Comparison of ENCODE assay signal across 6 cellular contexts in the genomic region with DNA sequence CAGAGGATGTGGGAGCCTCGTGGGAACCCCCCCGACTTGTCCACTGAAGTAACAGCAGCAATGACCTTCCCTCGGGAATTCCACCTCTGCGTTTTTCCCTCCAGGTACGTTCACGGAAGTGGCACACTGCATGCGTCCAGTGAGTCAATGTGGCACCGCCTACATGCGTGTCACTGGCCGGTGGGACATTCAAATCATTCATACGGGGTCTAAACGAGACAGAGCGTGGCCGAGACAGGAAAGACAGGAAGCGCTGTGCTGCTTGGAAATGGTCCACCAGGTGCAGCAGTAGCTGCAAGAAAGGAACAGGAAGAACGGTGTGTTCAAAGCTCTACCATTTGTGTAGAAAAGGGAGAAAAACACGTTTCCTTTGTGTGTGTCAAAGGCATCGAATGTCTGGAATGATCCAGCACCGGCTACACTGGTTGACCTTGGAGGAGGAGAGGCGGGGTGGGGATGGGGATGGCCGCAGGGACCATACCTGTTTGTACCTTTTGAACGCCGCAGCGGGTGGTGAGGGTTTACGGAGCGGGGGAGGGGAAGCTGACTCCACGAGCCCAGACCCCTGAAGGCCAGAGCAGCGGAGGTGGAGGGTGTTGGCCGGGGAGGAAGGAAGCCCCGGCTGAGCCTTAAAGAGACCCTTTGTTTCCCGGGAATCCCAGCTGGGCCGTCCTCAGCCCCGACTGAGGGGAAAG.
DNase-seq lines count a peak whose midpoint lies in the region.

No MANE protein-coding gene starts in this region.

- no peaks in the 10 kb centered on the region for H3K36me3 Mint-ChIP-seq in activated naive CD4-positive, alpha-beta T cell treated with anti-CD3 and anti-CD28 coated beads, Interleukin-2, amount 50 U/mL, for 24 hours

- H3K27me3 Mint-ChIP-seq in activated naive CD4-positive, alpha-beta T cell treated with anti-CD3 and anti-CD28 coated beads, Interleukin-2, amount 50 U/mL, for 24 hours = no peaks in the 10 kb centered on the region

- peak overlapping the region; percentile 30 for H3K27ac Mint-ChIP-seq in activated naive CD4-positive, alpha-beta T cell treated with anti-CD3 and anti-CD28 coated beads, Interleukin-2, amount 50 U/mL, for 24 hours

- H3K27me3 ChIP-seq in HUES48 (ENCODE audit: control insufficient read depth, insufficient read depth, low read length) (no peaks in the 10 kb centered on the region), mucosa of rectum (ENCODE audit: control insufficient read depth in 2 of 2, insufficient read depth in 2 of 2, low read length in 2 of 2) (no peaks in the 10 kb centered on the region)

- peaks cover 25% of the 10 kb centered on the region for H3K4me1 Mint-ChIP-seq in activated naive CD4-positive, alpha-beta T cell treated with anti-CD3 and anti-CD28 coated beads, Interleukin-2, amount 50 U/mL, for 24 hours

- peak overlapping the region; percentile 49; the same call in 1 of the 2 replicates for H3K9ac ChIP-seq in HUES48 (ENCODE audit: low read depth, low read length)
- peak overlapping the region; percentile 76 to 81 for H3K9ac ChIP-seq in mucosa of rectum (ENCODE audit: low read depth in 1 of 2, low read length in 2 of 2)

- no peak for DNase-seq in AG08395 (ENCODE audit: low spot score)
- no peak for DNase-seq in midbrain (lab: John Stamatoyannopoulos, UW)
- DNase-seq in HUDEP-2 (lab: John Stamatoyannopoulos, UW; ENCODE audit: unreplicated experiment in 76 of 76) = no peak

- peak overlapping the region; percentile 92 for H3K27ac ChIP-seq in HUES48 (ENCODE audit: low read depth, low read length)
- H3K27ac ChIP-seq in mucosa of rectum (ENCODE audit: low read depth in 2 of 2, low read length in 2 of 2) = peak overlapping the region; percentile 80 to 87

- no peaks in the 10 kb centered on the region for H3K9me3 Mint-ChIP-seq in activated naive CD4-positive, alpha-beta T cell treated with anti-CD3 and anti-CD28 coated beads, Interleukin-2, amount 50 U/mL, for 24 hours

- peaks cover 22% of the 10 kb centered on the region for H3K4me1 ChIP-seq in HUES48 (ENCODE audit: control insufficient read depth, insufficient read depth, low read length)
- H3K4me1 ChIP-seq in mucosa of rectum (ENCODE audit: control insufficient read depth in 2 of 2, insufficient read depth in 2 of 2, low read length in 2 of 2) = peaks cover 27 to 35% of the 10 kb centered on the region in 2 donors

- H3K9me3 ChIP-seq in HUES48 (ENCODE audit: control insufficient read depth, insufficient read depth, low read length) (no peaks in the 10 kb centered on the region), mucosa of rectum (ENCODE audit: control insufficient read depth in 2 of 2, low read length in 2 of 2) (no peaks in the 10 kb centered on the region)

- peaks cover 3% of the 10 kb centered on the region; the same call in 1 of the 2 replicates for H3K36me3 ChIP-seq in HUES48 (ENCODE audit: control insufficient read depth, insufficient read depth, low read length)
- no peaks in the 10 kb centered on the region for H3K36me3 ChIP-seq in mucosa of rectum (ENCODE audit: control insufficient read depth in 2 of 2, insufficient read depth in 2 of 2, low read length in 2 of 2)

- H3K4me3 ChIP-seq in HUES48 (ENCODE audit: low read depth, low read length) = peak overlapping the region; percentile 64
- H3K4me3 ChIP-seq in mucosa of rectum (ENCODE audit: low read length in 2 of 2) = peak overlapping the region; percentile 53 to 89

- peak overlapping the region; percentile 71 for H3K4me3 Mint-ChIP-seq in activated naive CD4-positive, alpha-beta T cell treated with anti-CD3 and anti-CD28 coated beads, Interleukin-2, amount 50 U/mL, for 24 hours
